Comparison of ENCODE assay signal across 10 cellular contexts in genomic region chr3:50254577-50255250, GRCh38. TPM values are rescaled to one million over a fixed set of nuclear protein-coding genes. Genes with fewer than 3 reads are reported as not detected.
DNase-seq lines count a peak whose midpoint lies in the region; ATAC-seq and TF ChIP-seq lines count a peak whose summit lies in the region.
"Had no signal": no experiment of that assay in that cellular context is flagged by ENCODE, and none has a peak within 500 bp of the region (broad histone marks: within the 10 kb centered on the region; RNA-seq: fewer than 3 reads in every experiment).

No MANE protein-coding gene starts in this region.

- H3K36me3 ChIP-seq in duodenal mucosa (ENCODE audit: control insufficient read depth in 1 of 2, insufficient read depth in 2 of 2, low read length in 2 of 2) = peaks cover 24 to 54% of the 10 kb centered on the region in 2 donors
- H3K36me3 ChIP-seq in mesodermal cell (ENCODE audit: control insufficient read depth, insufficient read depth, low read length) = peaks cover 89% of the 10 kb centered on the region

- H3K4me3 ChIP-seq in duodenal mucosa (ENCODE audit: low read depth in 1 of 2, low read length in 2 of 2) (no peak overlapping the region), mesodermal cell (ENCODE audit: extremely low read depth, insufficient read depth, low read length, poor library complexity, severe bottlenecking) (no peak overlapping the region)

- H3K4me1 Mint-ChIP-seq in activated naive CD8-positive, alpha-beta T cell treated with anti-CD3 and anti-CD28 coated beads, Interleukin-2, amount 50 U/mL, for 24 hours = peaks cover 23% of the 10 kb centered on the region
- peaks cover 20% of the 10 kb centered on the region for H3K4me1 Mint-ChIP-seq in activated naive CD8-positive, alpha-beta T cell treated with anti-CD3 and anti-CD28 coated beads for 36 hours

- no peak overlapping the region for H3K4me3 Mint-ChIP-seq in activated naive CD8-positive, alpha-beta T cell treated with anti-CD3 and anti-CD28 coated beads, Interleukin-2, amount 50 U/mL, for 24 hours
- H3K4me3 Mint-ChIP-seq in activated naive CD8-positive, alpha-beta T cell treated with anti-CD3 and anti-CD28 coated beads for 36 hours = no peak overlapping the region
- H3K4me3 Mint-ChIP-seq: natural killer cell; stimulated activated naive CD8-positive, alpha-beta T cell treated with anti-CD3 and anti-CD28 coated beads, Interleukin-15, Interleukin-2, amounts not matched to agents 100 ng/mL and 50 ng/mL, for 24 hours had no signal

- H3K27me3 Mint-ChIP-seq in activated naive CD8-positive, alpha-beta T cell treated with anti-CD3 and anti-CD28 coated beads, Interleukin-2, amount 50 U/mL, for 24 hours = no peaks in the 10 kb centered on the region
- no peaks in the 10 kb centered on the region for H3K27me3 Mint-ChIP-seq in activated naive CD8-positive, alpha-beta T cell treated with anti-CD3 and anti-CD28 coated beads for 36 hours
- H3K27me3 Mint-ChIP-seq: stimulated activated naive CD8-positive, alpha-beta T cell treated with anti-CD3 and anti-CD28 coated beads, Interleukin-15, Interleukin-2, amounts not matched to agents 100 ng/mL and 50 ng/mL, for 24 hours had no signal

- H3K36me3 Mint-ChIP-seq in activated naive CD8-positive, alpha-beta T cell treated with anti-CD3 and anti-CD28 coated beads, Interleukin-2, amount 50 U/mL, for 24 hours (ENCODE audit: low read depth) = peaks cover 21% of the 10 kb centered on the region
- peaks cover 20% of the 10 kb centered on the region for H3K36me3 Mint-ChIP-seq in activated naive CD8-positive, alpha-beta T cell treated with anti-CD3 and anti-CD28 coated beads for 36 hours
- H3K36me3 Mint-ChIP-seq: natural killer cell had no signal

- peak overlapping the region; percentile 31 for H3K27ac Mint-ChIP-seq in activated naive CD8-positive, alpha-beta T cell treated with anti-CD3 and anti-CD28 coated beads, Interleukin-2, amount 50 U/mL, for 24 hours
- H3K27ac Mint-ChIP-seq in activated naive CD8-positive, alpha-beta T cell treated with anti-CD3 and anti-CD28 coated beads for 36 hours = no peak overlapping the region

- H3K4me1 ChIP-seq in duodenal mucosa (ENCODE audit: control insufficient read depth in 1 of 2, insufficient read depth in 2 of 2, low read length in 2 of 2) = peaks cover 34 to 35% of the 10 kb centered on the region in 2 donors
- peaks cover 65% of the 10 kb centered on the region for H3K4me1 ChIP-seq in mesodermal cell (ENCODE audit: control insufficient read depth, insufficient read depth, low read length, poor library complexity, severe bottlenecking)

- peak overlapping the region; percentile 67 for H3K27ac ChIP-seq in duodenal mucosa (ENCODE audit: low read depth, low read length)
- H3K27ac ChIP-seq in mesodermal cell (ENCODE audit: low read depth, low read length, severe bottlenecking) = peak overlapping the region; percentile 69

- no peak for TF ChIP-seq POLR2A in erythroblast (IDR thresholded peaks at IDR 0.05; ENCODE audit: low read length)

- no peaks in the 10 kb centered on the region for H3K9me3 Mint-ChIP-seq in activated naive CD8-positive, alpha-beta T cell treated with anti-CD3 and anti-CD28 coated beads, Interleukin-2, amount 50 U/mL, for 24 hours
- H3K9me3 Mint-ChIP-seq in activated naive CD8-positive, alpha-beta T cell treated with anti-CD3 and anti-CD28 coated beads for 36 hours = no peaks in the 10 kb centered on the region
- H3K9me3 Mint-ChIP-seq: natural killer cell; stimulated activated naive CD8-positive, alpha-beta T cell treated with anti-CD3 and anti-CD28 coated beads, Interleukin-15, Interleukin-2, amounts not matched to agents 100 ng/mL and 50 ng/mL, for 24 hours had no signal

- DNase-seq in activated naive CD8-positive, alpha-beta T cell treated with anti-CD3 and anti-CD28 coated beads, Interleukin-2, amount 50 U/mL, for 24 hours = no peak
- no peak for DNase-seq in activated naive CD8-positive, alpha-beta T cell treated with anti-CD3 and anti-CD28 coated beads for 36 hours
- no peak for DNase-seq in erythroblast (lab: John Stamatoyannopoulos, UW)
- DNase-seq in activated CD4-positive, CD25-positive, alpha-beta regulatory T cell treated with anti-CD3 and anti-CD28 coated beads, Interleukin-2, amount 50 U/mL, for 72 hours = no peak
- DNase-seq in stimulated activated CD4-positive, alpha-beta T cell treated with anti-CD3 and anti-CD28 coated beads, Interleukin-12 subunit alpha, Interleukin-12 subunit beta, amount 100 ng/mL, for 4 hours = no peak
- DNase-seq: natural killer cell had no signal

- H3K9me3 ChIP-seq in duodenal mucosa (ENCODE audit: control insufficient read depth in 1 of 2, low read length in 2 of 2) = no peaks in the 10 kb centered on the region
- H3K9me3 ChIP-seq in mesodermal cell (ENCODE audit: control insufficient read depth, low read length) = no peaks in the 10 kb centered on the region

- no peak overlapping the region for H3K9ac ChIP-seq in duodenal mucosa (ENCODE audit: low read depth in 1 of 2, low read length in 2 of 2)

- no peak for ATAC-seq in activated naive CD8-positive, alpha-beta T cell treated with anti-CD3 and anti-CD28 coated beads, Interleukin-2, amount 50 U/mL, for 24 hours
- ATAC-seq in GM18520 (IDR thresholded peaks at IDR 0.05; ENCODE audit: unreplicated experiment) = no peak

- WGBS in mesodermal cell (ENCODE audit: insufficient coverage in 2 of 2), 2 experiments = 93 to 96% methylated on average over 8 of the region's 8 CpGs

- H3K27me3 ChIP-seq in duodenal mucosa (ENCODE audit: control insufficient read depth in 1 of 2, insufficient read depth in 2 of 2, low read length in 2 of 2) = no peaks in the 10 kb centered on the region

RNA-seq across cellular contexts. Expression of gene SEMA3B, which starts 14.2 kb away (rescaled TPM):
- total RNA-seq in activated naive CD8-positive, alpha-beta T cell treated with anti-CD3 and anti-CD28 coated beads for 36 hours = 1 to 10 TPM; 1.2 to 1.6 TPM
- polyA plus RNA-seq in mesodermal cell (2013, experiment 1 of 2) = 6.8 TPM
- 6.1 TPM for polyA plus RNA-seq in mesodermal cell (2013, experiment 2 of 2)

RNA-seq across cellular contexts. Expression of gene GNAI2, which starts 18.7 kb away (rescaled TPM):
- 100 to 1,000 TPM; 211 to 217 TPM for total RNA-seq in activated naive CD8-positive, alpha-beta T cell treated with anti-CD3 and anti-CD28 coated beads for 36 hours
- 395 TPM for polyA plus RNA-seq in mesodermal cell (2013, experiment 1 of 2)
- 323 TPM for polyA plus RNA-seq in mesodermal cell (2013, experiment 2 of 2)

RNA-seq across cellular contexts. Expression of gene LSMEM2, which starts 24.2 kb away (rescaled TPM):
- not detected for total RNA-seq in activated naive CD8-positive, alpha-beta T cell treated with anti-CD3 and anti-CD28 coated beads for 36 hours
- polyA plus RNA-seq in mesodermal cell (2013, experiment 1 of 2) = not detected
- not detected for polyA plus RNA-seq in mesodermal cell (2013, experiment 2 of 2)
- total RNA-seq: natural killer cell had no signal

RNA-seq across cellular contexts. Expression of gene IFRD2, which starts 37.5 kb away (rescaled TPM):
- 100 to 1,000 TPM; 177 to 182 TPM for total RNA-seq in activated naive CD8-positive, alpha-beta T cell treated with anti-CD3 and anti-CD28 coated beads for 36 hours
- polyA plus RNA-seq in mesodermal cell (2013, experiment 1 of 2) = 42.2 TPM
- polyA plus RNA-seq in mesodermal cell (2013, experiment 2 of 2) = 33.5 TPM

RNA-seq across cellular contexts. Expression of gene HYAL3, which starts 44.5 kb away (rescaled TPM):
- total RNA-seq in activated naive CD8-positive, alpha-beta T cell treated with anti-CD3 and anti-CD28 coated beads for 36 hours = 1 to 10 TPM; 6.0 to 6.8 TPM
- polyA plus RNA-seq in mesodermal cell (2013, experiment 1 of 2) = 5.5 TPM
- polyA plus RNA-seq in mesodermal cell (2013, experiment 2 of 2) = 4.2 TPM
